13 cellular contexts compared by ENCODE assay signal in the genomic region with DNA sequence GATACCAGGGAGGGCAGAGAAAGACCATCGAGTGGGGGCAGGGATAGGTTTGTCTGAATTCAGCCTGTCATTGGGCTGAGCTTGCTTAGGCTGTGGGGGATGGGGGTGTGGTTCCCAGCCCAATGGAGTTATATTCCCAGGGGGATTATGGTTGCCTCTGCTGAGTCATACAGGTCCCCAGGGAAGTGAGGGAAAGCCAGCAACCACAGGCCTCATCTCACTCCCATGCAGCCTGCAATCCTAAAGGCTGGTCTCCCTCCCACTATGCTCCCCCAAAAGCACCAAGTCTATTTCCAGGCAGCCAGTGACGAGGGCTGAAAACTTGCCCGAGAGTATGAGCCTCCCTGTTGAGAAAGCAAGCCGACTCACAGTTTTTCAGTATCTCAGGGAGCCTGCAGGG. TPM values are rescaled to one million over a fixed set of nuclear protein-coding genes. Genes with fewer than 3 reads are reported as not detected.
A peak's percentile ranks its signal among the peaks of the same experiment; 100 is the strongest.
DNase-seq lines count a peak whose midpoint lies in the region; ATAC-seq and TF ChIP-seq lines count a peak whose summit lies in the region.
"Had no signal": no experiment of that assay in that cellular context is flagged by ENCODE, and none has a peak within 500 bp of the region (broad histone marks: within the 10 kb centered on the region; RNA-seq: fewer than 3 reads in every experiment).

No MANE protein-coding gene starts in this region.

- H3K36me3 ChIP-seq in A673 (ENCODE audit: insufficient read depth, low read length, poor library complexity, severe bottlenecking) (no peaks in the 10 kb centered on the region), HAP-1 (replicated peaks) (no peaks in the 10 kb centered on the region), PC-3 (ENCODE audit: low read depth, low read length) (no peaks in the 10 kb centered on the region), upper lobe of left lung (no peaks in the 10 kb centered on the region)

- POLR2A ChIA-PET in A673 (lab: Charles Lee; ENCODE audit: low non-redundant PET), result no interaction called here
- POLR2A ChIA-PET in PC-3 (lab: Charles Lee; ENCODE audit: unreplicated experiment), result no interaction called here

- in situ Hi-C loops in HAP-1 (cut with MboI; ENCODE audit: low sequenced_read_pairs), result no loop called here

- no peak; the same call in 1 of the 2 replicates for ATAC-seq in PC-3
- no peak for ATAC-seq in HG02973 (IDR thresholded peaks at IDR 0.05; ENCODE audit: unreplicated experiment)
- no peak for ATAC-seq in Right ventricle myocardium superior (ENCODE audit: poor library complexity)
- ATAC-seq in upper lobe of left lung (ENCODE audit: low FRiP score in 2 of 2), result no peak

- no peaks in the 10 kb centered on the region for H3F3A ChIP-seq in PC-3 (ENCODE audit: low read length, unreplicated experiment)

- DNase-seq in A673 (ENCODE audit: low spot score) (peak; percentile 84), HAP-1 (ENCODE audit: low spot score in 2 of 2) (peak; percentile 39 to 72), PC-3 (peak; percentile 48), fibroblast of villous mesenchyme (ENCODE audit: low read depth) (peak; percentile 50), Right ventricle myocardium superior (no peak), upper lobe of left lung (no peak), GDM1 (lab: John Stamatoyannopoulos, UW) (no peak)
- DNase-seq: activated CD4-positive, alpha-beta T cell treated with anti-CD3 and anti-CD28 coated beads for 48 hours; activated naive CD8-positive, alpha-beta T cell treated with anti-CD3 and anti-CD28 coated beads for 36 hours; foreskin melanocyte; stimulated activated CD4-positive, alpha-beta T cell treated with anti-CD3 and anti-CD28 coated beads, Interleukin-1b, Interleukin-23, amount 100 ng/mL, for 48 hours had no signal

- H3K4me1 ChIP-seq in A673 (ENCODE audit: insufficient read depth, low read length, poor library complexity, severe bottlenecking), result peaks cover 14% of the 10 kb centered on the region
- H3K4me1 ChIP-seq in HAP-1, result peaks cover 12% of the 10 kb centered on the region
- H3K4me1 ChIP-seq in PC-3 (ENCODE audit: insufficient read depth, low read length), result peaks cover 12% of the 10 kb centered on the region
- no peaks in the 10 kb centered on the region for H3K4me1 ChIP-seq in upper lobe of left lung

- CTCF ChIA-PET in A673 (lab: Charles Lee) (no interaction called here), PC-3 (lab: Charles Lee) (no interaction called here)

- H3K9ac ChIP-seq in PC-3 (ENCODE audit: low read length), result no peak overlapping the region

- no peaks in the 10 kb centered on the region for H3K9me2 ChIP-seq in PC-3 (replicated peaks; ENCODE audit: low read length)

- H3K27ac ChIP-seq in A673 (ENCODE audit: low read depth, low read length, poor library complexity, severe bottlenecking) (peak overlapping the region; percentile 70), PC-3 (ENCODE audit: low read length) (no peak overlapping the region; the same call in 1 of the 2 replicates), upper lobe of left lung (no peak overlapping the region)

- H3K27me3 ChIP-seq in A673 (replicated peaks; ENCODE audit: insufficient read depth, low read depth, low read length, poor library complexity) (no peaks in the 10 kb centered on the region), HAP-1 (ENCODE audit: low read depth) (no peaks in the 10 kb centered on the region), PC-3 (ENCODE audit: low read length) (no peaks in the 10 kb centered on the region), upper lobe of left lung (no peaks in the 10 kb centered on the region)

- H3K4me3 ChIP-seq in A673 (ENCODE audit: low read depth, low read length, poor library complexity, severe bottlenecking) (peak overlapping the region; percentile 17), HAP-1 (no peak overlapping the region), PC-3 (ENCODE audit: low read length) (no peak overlapping the region), fibroblast of villous mesenchyme (ENCODE audit: low read depth, low read length) (no peak overlapping the region), upper lobe of left lung (no peak overlapping the region)

- no peaks in the 10 kb centered on the region for H4K20me1 ChIP-seq in PC-3 (ENCODE audit: low read length)

- H2AFZ ChIP-seq in PC-3 (ENCODE audit: low read length), result peak overlapping the region; percentile 28

- no peak overlapping the region for H3K4me2 ChIP-seq in PC-3 (ENCODE audit: low read length)

- TF ChIP-seq CTCF in A673 (conservative IDR thresholded peaks at IDR 0.05; ENCODE audit: low read depth, low read length) (no peak), PC-3 (conservative IDR thresholded peaks at IDR 0.05; ENCODE audit: low read depth, low read length) (no peak), fibroblast of villous mesenchyme (IDR thresholded peaks at IDR 0.05; ENCODE audit: insufficient read depth, low read depth, low read length) (no peak), upper lobe of left lung (IDR thresholded peaks at IDR 0.05) (no peak)

- TF ChIP-seq POLR2A in upper lobe of left lung (IDR thresholded peaks at IDR 0.05), result no peak

- H3K9me3 ChIP-seq in A673 (ENCODE audit: low read depth, low read length, poor library complexity, severe bottlenecking) (no peaks in the 10 kb centered on the region), HAP-1 (no peaks in the 10 kb centered on the region), PC-3 (ENCODE audit: low read length) (no peaks in the 10 kb centered on the region), upper lobe of left lung (no peaks in the 10 kb centered on the region)

- no peaks in the 10 kb centered on the region for H3K79me2 ChIP-seq in PC-3 (ENCODE audit: low read length)

- no peak for TF ChIP-seq EP300 in upper lobe of left lung (IDR thresholded peaks at IDR 0.05)

- BruUV-seq in A673 (replicated peaks; lab: Mats Ljungman, UMichigan) (no TSS peak), PC-3 (replicated peaks; lab: Mats Ljungman, UMichigan) (no TSS peak)

- intact Hi-C loops in A673 (cut with micrococcal nuclease; ENCODE audit: unreplicated experiment), result no loop called here
- intact Hi-C loops in PC-3 (cut with micrococcal nuclease), result loop anchor here (5.0 kb wide), 1 partner anchor 66 kb away; no protein-coding TSS in a partner anchor
- intact Hi-C loops in Right ventricle myocardium superior (cut with DNase I), result no loop called here

- 38 to 70% methylated on average over 1 to 4 of the region's 4 CpGs for WGBS in upper lobe of left lung, 2 donors

RNA-seq across cellular contexts. Expression of a gene that starts 39.3 kb away (rescaled TPM):
- total RNA-seq in A673 (2021) (0.15 TPM in 1 of 2 replicates, not detected in the other), PC-3 (2014; rRNA removed) (not detected in 2 replicates), fibroblast of villous mesenchyme (not detected in 2 replicates), Right ventricle myocardium superior (not detected), upper lobe of left lung (under 1 TPM in 1 of 6 donors, not detected in 5; 0.20 TPM)
- total RNA-seq: activated naive CD8-positive, alpha-beta T cell treated with anti-CD3 and anti-CD28 coated beads for 36 hours; ureter had no signal

Comparison
In these comparisons a context has a peak if more than half of its experiments do, and no peak if none do; other contexts are left out.
1. DNase-seq: peak in A673 (single experiment), HAP-1 (2 of 2), PC-3 (single experiment) and fibroblast of villous mesenchyme (single experiment); none in Right ventricle myocardium superior (single experiment), upper lobe of left lung (0 of 2) and GDM1 (single experiment).